Comparison of ENCODE assay signal across 11 cellular contexts in the genomic region with DNA sequence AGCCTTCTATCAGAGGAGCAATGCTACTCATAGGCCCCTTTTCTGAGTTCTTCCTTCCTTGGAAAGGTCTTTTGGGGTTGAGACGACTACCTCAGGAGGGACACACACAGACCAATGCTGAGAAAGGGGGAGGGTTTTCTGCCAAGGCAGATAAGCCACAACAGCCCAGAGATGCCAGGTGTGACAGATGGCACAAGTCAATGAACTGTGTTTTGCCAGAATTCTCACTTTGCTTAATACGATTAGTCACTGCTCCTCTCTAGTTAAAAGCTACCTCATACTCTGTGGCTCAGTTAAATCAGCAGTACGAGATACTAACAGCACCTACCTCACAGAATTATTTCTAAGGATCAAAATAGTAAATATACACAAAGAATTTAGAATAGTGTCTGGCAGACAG. TPM values are rescaled to one million over a fixed set of nuclear protein-coding genes. Genes with fewer than 3 reads are reported as not detected.
DNase-seq lines count a peak whose midpoint lies in the region; ATAC-seq and TF ChIP-seq lines count a peak whose summit lies in the region.
"Had no signal": no experiment of that assay in that cellular context is flagged by ENCODE, and none has a peak within 500 bp of the region (broad histone marks: within the 10 kb centered on the region; RNA-seq: fewer than 3 reads in every experiment).

No MANE protein-coding gene starts in this region.

- peaks cover 0 to 63% of the 10 kb centered on the region in 2 donors for H3K36me3 ChIP-seq in psoas muscle (ENCODE audit: insufficient read depth in 1 of 2, low read depth in 1 of 2)
- H3K36me3 ChIP-seq: ovary had no signal

- H3K4me1 ChIP-seq in psoas muscle, result peaks cover 25% of the 10 kb centered on the region

- WGBS in psoas muscle, 3 donors, result 23 to 29% (median 27%) methylated on average over 3 of the region's 3 CpGs

- ATAC-seq in psoas muscle (peak; percentile 48 to 92 (median 88)), GM19035 (IDR thresholded peaks at IDR 0.05; ENCODE audit: unreplicated experiment) (no peak), left lobe of liver (no peak)
- ATAC-seq: left lung had no signal

- TF ChIP-seq CTCF in epithelial cell of esophagus (IDR thresholded peaks at IDR 0.05; ENCODE audit: insufficient read depth, low read depth, low read length, missing control alignments) (no peak), psoas muscle (IDR thresholded peaks at IDR 0.05) (no peak)

- H3K4me3 ChIP-seq in epithelial cell of esophagus (ENCODE audit: low read length), result no peak overlapping the region
- H3K4me3 ChIP-seq in psoas muscle, result no peak overlapping the region
- H3K4me3 ChIP-seq: left lung, ovary had no signal

- no peaks in the 10 kb centered on the region for H3K9me3 ChIP-seq in psoas muscle
- H3K9me3 ChIP-seq: left lung, ovary had no signal

- intact Hi-C loops in psoas muscle (cut with DNase I), result loop anchor here (5.0 to 10.0 kb wide), 4 partner anchors 143 to 384 kb away; partner anchors contain the start of genes CNEP1R1 (in 1 of the 2) and CYLD (in 1 of the 2)

- no peaks in the 10 kb centered on the region for H3K27me3 ChIP-seq in psoas muscle (ENCODE audit: insufficient read depth in 3 of 3, low read length in 2 of 3)
- H3K27me3 ChIP-seq: left lung, ovary had no signal

- H3K27ac ChIP-seq in psoas muscle, result peak overlapping the region; percentile 72
- H3K27ac ChIP-seq: left lung, ovary had no signal

- DNase-seq in D341Med (ENCODE audit: low spot score), result peak; percentile 69
- peak; percentile 81 for DNase-seq in NCI-H1694 treated with DMSO at 0.1 percent for 48 hours (lab: John Stamatoyannopoulos, UW)
- peak; percentile 59 for DNase-seq in epithelial cell of esophagus (ENCODE audit: low read depth)
- DNase-seq in psoas muscle, result no peak
- DNase-seq in HuH-7.5 (ENCODE audit: low spot score), result no peak
- DNase-seq in left lobe of liver (ENCODE audit: low spot score), result no peak
- DNase-seq in NK-92 (lab: John Stamatoyannopoulos, UW; ENCODE audit: unreplicated experiment), result no peak
- DNase-seq: left lung; ovary; stimulated activated CD4-positive, alpha-beta T cell treated with anti-CD3 and anti-CD28 coated beads, Interleukin-4, amount 100 ng/mL, for 24 hours had no signal

RNA-seq across cellular contexts. Expression of gene BRD7, which starts 8.0 kb away (rescaled TPM):
- total RNA-seq in psoas muscle, result 10 to 100 TPM; 47.5 to 77.1 (median 52.4) TPM
- polyA plus RNA-seq in psoas muscle, result 10 to 100 TPM; 32.4 to 56.4 (median 48.9) TPM
- 17.9 TPM for total RNA-seq in left lobe of liver

Comparison
In these comparisons a context has a peak if more than half of its experiments do, and no peak if none do; other contexts are left out.
1. DNase-seq: peak in D341Med (single experiment), NCI-H1694 treated with DMSO at 0.1 percent for 48 hours (single experiment) and epithelial cell of esophagus (single experiment); none in psoas muscle (0 of 2), HuH-7.5 (single experiment), left lobe of liver (single experiment) and NK-92 (single experiment).
2. ATAC-seq: peak in psoas muscle (4 of 4); none in GM19035 (single experiment) and left lobe of liver (single experiment).